ENCODE assay signal across 9 cellular contexts in the genomic region with DNA sequence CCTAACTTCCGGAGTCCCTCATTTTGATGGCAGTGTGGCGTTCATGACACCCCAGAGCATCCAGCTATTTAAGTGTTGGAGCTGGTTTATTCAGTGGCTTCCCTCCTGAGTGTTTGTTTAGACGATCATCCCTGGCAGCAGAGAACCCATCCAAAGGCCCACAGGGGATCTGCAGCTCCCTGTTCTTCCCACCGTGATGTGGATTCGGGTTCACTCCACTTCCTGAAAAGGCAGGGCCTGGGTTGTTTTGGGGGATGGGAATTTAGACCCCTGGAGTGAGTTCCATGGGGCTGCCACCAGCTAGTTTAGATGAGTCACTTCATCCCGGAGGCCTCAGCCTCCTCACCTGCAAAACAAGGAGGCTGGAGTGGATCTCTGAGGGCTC. TPM values are rescaled to one million over a fixed set of nuclear protein-coding genes. Genes with fewer than 3 reads are reported as not detected.
DNase-seq lines count a peak whose midpoint lies in the region; ATAC-seq and TF ChIP-seq lines count a peak whose summit lies in the region.
"Had no signal": no experiment of that assay in that cellular context is flagged by ENCODE, and none has a peak within 500 bp of the region (broad histone marks: within the 10 kb centered on the region; RNA-seq: fewer than 3 reads in every experiment).

No MANE protein-coding gene starts in this region.

- no peak for TF ChIP-seq POLR2A in body of pancreas (IDR thresholded peaks at IDR 0.05)

- H3K27ac ChIP-seq in body of pancreas: peak overlapping the region in 3 of 4 donors; percentile 78 to 82 (median 81)
- H3K27ac ChIP-seq in muscle layer of colon (ENCODE audit: low read depth, low read length): no peak overlapping the region

- intact Hi-C loops in body of pancreas (cut with DNase I): no loop called here

- peaks cover 57% of the 10 kb centered on the region for H3K4me1 ChIP-seq in body of pancreas
- H3K4me1 ChIP-seq in muscle layer of colon (ENCODE audit: insufficient read depth, low read length): peaks cover 41% of the 10 kb centered on the region

- peak overlapping the region; percentile 79 for H3K4me3 ChIP-seq in AG10803 (ENCODE audit: low read length)
- H3K4me3 ChIP-seq in H7 (ENCODE audit: insufficient read depth, low read depth, low read length): no peak overlapping the region
- H3K4me3 ChIP-seq in body of pancreas: no peak overlapping the region
- H3K4me3 ChIP-seq in muscle layer of colon (ENCODE audit: low read depth in 1 of 2, low read length in 2 of 2): peak overlapping the region; percentile 14 to 86

- H3K27me3 ChIP-seq in H7 (ENCODE audit: control insufficient read depth, insufficient read depth, low read length) (0 out of 2 replicates have a peak, but pooled peaks cover 1% of the 10 kb centered on the region), body of pancreas (no peaks in the 10 kb centered on the region), muscle layer of colon (ENCODE audit: control insufficient read depth in 1 of 2, insufficient read depth in 2 of 2, low read length in 2 of 2) (no peaks in the 10 kb centered on the region)

- H3K36me3 ChIP-seq in H7 (replicated peaks; ENCODE audit: control insufficient read depth, insufficient read depth, low read length) (no peaks in the 10 kb centered on the region), body of pancreas (replicated peaks in 1 of 2; ENCODE audit: insufficient read depth in 1 of 2, low read depth in 2 of 2) (no peaks in the 10 kb centered on the region), muscle layer of colon (ENCODE audit: insufficient read depth, low read length) (no peaks in the 10 kb centered on the region)

- ATAC-seq in body of pancreas: no peak
- ATAC-seq in GM18861 (IDR thresholded peaks at IDR 0.05; ENCODE audit: unreplicated experiment): no peak
- ATAC-seq in HG03520 (IDR thresholded peaks at IDR 0.05; ENCODE audit: unreplicated experiment): no peak
- no peak for ATAC-seq in GM21786 (IDR thresholded peaks at IDR 0.05; ENCODE audit: unreplicated experiment)

- no peak for TF ChIP-seq CTCF in AG10803 (conservative IDR thresholded peaks at IDR 0.05; ENCODE audit: low read length)
- no peak for TF ChIP-seq CTCF in body of pancreas (IDR thresholded peaks at IDR 0.05)

- H3K9ac ChIP-seq in muscle layer of colon (ENCODE audit: low read length): no peak overlapping the region

- no peak for DNase-seq in AG10803 (ENCODE audit: low read depth)
- peak; percentile 52 for DNase-seq in H7
- DNase-seq in body of pancreas: no peak
- no peak for DNase-seq in stimulated activated CD4-positive, alpha-beta T cell treated with anti-CD3 and anti-CD28 coated beads, Interleukin-1b, Interleukin-23, amount 100 ng/mL, for 48 hours
- DNase-seq: NCI-H187 treated with DMSO at 0.1 percent for 48 hours had no signal

- H3K9me3 ChIP-seq in body of pancreas (no peaks in the 10 kb centered on the region), muscle layer of colon (ENCODE audit: low read length) (no peaks in the 10 kb centered on the region)

- WGBS in body of pancreas, 2 donors: 31 to 42% methylated on average over 5 to 6 of the region's 6 CpGs

RNA-seq across cellular contexts. Expression of a gene that starts 2.3 kb away (rescaled TPM):
- 30.4 and 31.2 TPM in 2 replicates for total RNA-seq in H7 (2014; rRNA removed; shearing (Covaris generic))
- 100 to 1,000 TPM in 1 of 2 donors, 10 to 100 TPM in 1; 99.9 to 142 TPM for total RNA-seq in body of pancreas

Comparison
In these comparisons a context has a peak if more than half of its experiments do, and no peak if none do; other contexts are left out.
1. H3K4me3 ChIP-seq: peak in AG10803 (single experiment) and muscle layer of colon (2 of 2); none in H7 (single experiment) and body of pancreas (0 of 2).